In the genomic region with DNA sequence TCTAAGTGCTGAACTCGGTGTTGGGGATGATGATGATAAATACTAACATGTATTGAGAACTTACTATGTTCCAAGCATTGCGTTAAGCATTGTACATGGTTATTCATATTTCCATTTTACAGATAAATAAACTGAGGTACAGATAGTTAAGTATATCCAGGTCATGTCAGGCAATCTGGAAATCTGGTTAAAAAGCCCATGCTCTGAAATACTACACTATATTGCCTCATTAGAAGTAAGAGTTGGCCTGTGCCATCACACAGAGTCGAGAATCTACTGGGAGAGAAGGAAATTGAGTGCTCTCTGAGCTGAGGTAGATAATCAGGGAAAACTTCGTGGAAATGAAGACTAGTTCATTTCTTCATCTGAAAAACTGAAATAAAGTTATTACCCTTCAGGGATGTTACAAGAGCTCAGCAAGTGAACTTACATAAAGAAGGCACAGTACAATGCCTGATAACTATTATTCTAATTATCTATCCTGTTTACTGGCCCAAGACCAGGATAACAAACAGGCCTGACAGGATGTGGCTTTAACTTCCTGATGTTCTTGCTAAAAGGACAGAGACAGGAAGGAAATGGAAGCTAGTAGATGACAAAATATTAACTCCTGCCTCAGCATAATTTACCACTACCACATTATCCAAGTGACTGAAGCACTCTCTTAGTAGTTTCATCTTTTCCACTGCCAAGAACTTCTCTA, we compare ENCODE assay signal across 1 cellular context.
TF ChIP-seq lines count a peak whose summit lies in the region.

No MANE protein-coding gene starts in this region.

TF ChIP-seq in GM23338, 12 proteins besides CTCF, POLR2A, EP300 and RAD21 (continued from another document):
- TF ChIP-seq ZNF462 (CRISPR knock-in tag; IDR thresholded peaks at IDR 0.05): no peak
- no peak for TF ChIP-seq ZNF114 (CRISPR knock-in tag; IDR thresholded peaks at IDR 0.05)
- no peak for TF ChIP-seq CREB1 (CRISPR knock-in tag; IDR thresholded peaks at IDR 0.05; ENCODE audit: low read depth)
- TF ChIP-seq POLR2AphosphoS5 (IDR thresholded peaks at IDR 0.05; ENCODE audit: low read depth): no peak
- TF ChIP-seq NANOG (IDR thresholded peaks at IDR 0.05; ENCODE audit: borderline replicate concordance): no peak
- TF ChIP-seq ZNF331 (CRISPR knock-in tag; IDR thresholded peaks at IDR 0.05; ENCODE audit: low read depth): no peak
